In the genomic region with DNA sequence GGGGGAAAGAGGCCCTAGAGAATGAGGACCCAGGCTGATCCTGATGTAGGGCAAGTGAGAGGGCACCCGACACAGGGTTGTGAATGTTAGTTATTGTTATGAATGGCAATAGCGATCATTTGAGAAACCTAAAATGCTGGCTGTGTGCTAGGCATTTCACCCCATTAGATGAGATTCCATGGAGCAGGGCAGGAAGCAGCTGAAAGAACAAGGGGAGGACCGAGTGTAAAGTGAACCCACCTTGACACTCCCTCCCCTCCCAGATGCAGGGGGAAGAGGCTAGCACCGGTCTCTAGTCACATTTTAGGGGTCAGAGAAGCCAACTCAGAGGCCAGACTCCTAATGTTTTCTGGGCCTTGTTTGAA, we compare ENCODE assay signal across 6 cellular contexts. TPM values are rescaled to one million over a fixed set of nuclear protein-coding genes. Genes with fewer than 3 reads are reported as not detected.
DNase-seq lines count a peak whose midpoint lies in the region; FAIRE-seq and TF ChIP-seq lines count a peak whose summit lies in the region.

No MANE protein-coding gene starts in this region.

- TF ChIP-seq CTCF in astrocyte (IDR thresholded peaks at IDR 0.05; ENCODE audit: insufficient read depth, low read depth, low read length) (no peak), neural crest cell (conservative IDR thresholded peaks at IDR 0.05) (no peak), GM20000 (IDR thresholded peaks at IDR 0.05; ENCODE audit: extremely low read depth, missing control alignments) (no peak)

- H3K27ac ChIP-seq in astrocyte (ENCODE audit: low read depth, low read length), result no peak overlapping the region

- H3K4me1 Mint-ChIP-seq in astrocyte (ENCODE audit: low read depth, unreplicated experiment) (peaks cover 15% of the 10 kb centered on the region), neural crest cell (peaks cover 9% of the 10 kb centered on the region)

- no peak overlapping the region for H3K9ac ChIP-seq in astrocyte (ENCODE audit: low read length)

- H3K4me2 ChIP-seq in astrocyte (ENCODE audit: low read length), result peak overlapping the region; percentile 80

- peak overlapping the region; percentile 83 for H3K4me3 Mint-ChIP-seq in astrocyte (ENCODE audit: unreplicated experiment)
- peak overlapping the region; percentile 87 for H3K4me3 Mint-ChIP-seq in neural crest cell

- H2AFZ ChIP-seq in astrocyte (ENCODE audit: low read depth, low read length), result no peak overlapping the region

- no peaks in the 10 kb centered on the region for H3K36me3 Mint-ChIP-seq in astrocyte (ENCODE audit: low read depth, unreplicated experiment)
- no peaks in the 10 kb centered on the region for H3K36me3 Mint-ChIP-seq in neural crest cell (ENCODE audit: low read depth)

- no peaks in the 10 kb centered on the region for H3K9me3 ChIP-seq in HAP-1
- no peaks in the 10 kb centered on the region for H3K9me3 ChIP-seq in astrocyte (ENCODE audit: insufficient read depth, low read depth, low read length)

- H3K27me3 ChIP-seq in HAP-1 (ENCODE audit: low read depth), result no peaks in the 10 kb centered on the region
- H3K27me3 ChIP-seq in astrocyte (ENCODE audit: insufficient read depth, low read length), result no peaks in the 10 kb centered on the region

- no peaks in the 10 kb centered on the region for H3K36me3 ChIP-seq in HAP-1 (replicated peaks)
- no peaks in the 10 kb centered on the region for H3K36me3 ChIP-seq in astrocyte (ENCODE audit: insufficient read depth, low read length)

- no peaks in the 10 kb centered on the region for H3K79me2 ChIP-seq in astrocyte (ENCODE audit: insufficient read depth, low read length)

- FAIRE-seq in astrocyte (lab: Jason Lieb, UNC), result no peak

- peaks cover 11% of the 10 kb centered on the region for H4K20me1 ChIP-seq in astrocyte (ENCODE audit: insufficient read depth, low read length)

- H3K4me3 ChIP-seq in HAP-1, result peak overlapping the region; percentile 84
- H3K4me3 ChIP-seq in astrocyte (ENCODE audit: insufficient read depth, low read depth, low read length), result peak overlapping the region; percentile 47

- H3K9me3 Mint-ChIP-seq in astrocyte (ENCODE audit: unreplicated experiment), result no peaks in the 10 kb centered on the region
- H3K9me3 Mint-ChIP-seq in neural crest cell, result no peaks in the 10 kb centered on the region

- H3K4me1 ChIP-seq in HAP-1 (peaks cover 14% of the 10 kb centered on the region), astrocyte (ENCODE audit: insufficient read depth, low read length) (peaks cover 6% of the 10 kb centered on the region)

- in situ Hi-C loops in HAP-1 (cut with MboI; ENCODE audit: low sequenced_read_pairs), result loop anchor here (25.0 kb wide), 1 partner anchor 314 kb away; the partner anchor contains the start of genes EFCAB5 and SSH2

- H3K27me3 Mint-ChIP-seq in astrocyte (ENCODE audit: low read depth, unreplicated experiment) (no peaks in the 10 kb centered on the region), neural crest cell (ENCODE audit: low read depth) (peaks cover 55% of the 10 kb centered on the region)

- H3K27ac Mint-ChIP-seq in astrocyte (ENCODE audit: unreplicated experiment) (peak overlapping the region; percentile 41), neural crest cell (ENCODE audit: unreplicated experiment) (no peak overlapping the region)

- DNase-seq in HAP-1 (ENCODE audit: low spot score in 2 of 2) (no peak), astrocyte (ENCODE audit: low read depth) (no peak), neural crest cell (ENCODE audit: low read depth, low spot score) (no peak), HUDEP-2 (lab: John Stamatoyannopoulos, UW; ENCODE audit: unreplicated experiment in 76 of 76) (no peak), GM20000 (ENCODE audit: low spot score) (no peak), 8988T (no peak)

RNA-seq across cellular contexts. Expression of gene CORO6, which starts 0.6 kb away (rescaled TPM):
- 8.9 and 9.5 TPM in 2 replicates for total RNA-seq in astrocyte
- total RNA-seq in neural crest cell, result 2.7 and 3.1 TPM in 2 replicates

RNA-seq across cellular contexts. Expression of gene ANKRD13B, which starts 30.3 kb away (rescaled TPM):
- total RNA-seq in astrocyte, result 16.3 and 17.9 TPM in 2 replicates
- 65.0 and 70.0 TPM in 2 replicates for total RNA-seq in neural crest cell

RNA-seq across cellular contexts. Expression of gene GIT1, which starts 33.8 kb away (rescaled TPM):
- total RNA-seq in astrocyte, result 48.9 and 52.2 TPM in 2 replicates
- total RNA-seq in neural crest cell, result 89.3 and 96.5 TPM in 2 replicates

RNA-seq across cellular contexts. Expression of gene TP53I13, which starts 54.8 kb away (rescaled TPM):
- 31.7 and 31.8 TPM in 2 replicates for total RNA-seq in astrocyte
- total RNA-seq in neural crest cell, result 34.3 and 35.0 TPM in 2 replicates

RNA-seq across cellular contexts. Expression of gene ABHD15, which starts 56.4 kb away (rescaled TPM):
- total RNA-seq in astrocyte (8.6 and 9.7 TPM in 2 replicates), neural crest cell (3.7 and 4.2 TPM in 2 replicates)
